Comparison of ENCODE assay signal across 1 cellular context in genomic region chr3:179769411-179770247, GRCh38.
TF ChIP-seq lines count a peak whose summit lies in the region.

No MANE protein-coding gene starts in this region.

TF ChIP-seq in A549, 52 proteins besides CTCF, POLR2A, EP300 and RAD21 (continued from another document):
- TF ChIP-seq REST (IDR thresholded peaks at IDR 0.05) = no peak
TF ChIP-seq in A549: peak in this region for 1.
